Comparison of ENCODE assay signal across 8 cellular contexts in the genomic region with DNA sequence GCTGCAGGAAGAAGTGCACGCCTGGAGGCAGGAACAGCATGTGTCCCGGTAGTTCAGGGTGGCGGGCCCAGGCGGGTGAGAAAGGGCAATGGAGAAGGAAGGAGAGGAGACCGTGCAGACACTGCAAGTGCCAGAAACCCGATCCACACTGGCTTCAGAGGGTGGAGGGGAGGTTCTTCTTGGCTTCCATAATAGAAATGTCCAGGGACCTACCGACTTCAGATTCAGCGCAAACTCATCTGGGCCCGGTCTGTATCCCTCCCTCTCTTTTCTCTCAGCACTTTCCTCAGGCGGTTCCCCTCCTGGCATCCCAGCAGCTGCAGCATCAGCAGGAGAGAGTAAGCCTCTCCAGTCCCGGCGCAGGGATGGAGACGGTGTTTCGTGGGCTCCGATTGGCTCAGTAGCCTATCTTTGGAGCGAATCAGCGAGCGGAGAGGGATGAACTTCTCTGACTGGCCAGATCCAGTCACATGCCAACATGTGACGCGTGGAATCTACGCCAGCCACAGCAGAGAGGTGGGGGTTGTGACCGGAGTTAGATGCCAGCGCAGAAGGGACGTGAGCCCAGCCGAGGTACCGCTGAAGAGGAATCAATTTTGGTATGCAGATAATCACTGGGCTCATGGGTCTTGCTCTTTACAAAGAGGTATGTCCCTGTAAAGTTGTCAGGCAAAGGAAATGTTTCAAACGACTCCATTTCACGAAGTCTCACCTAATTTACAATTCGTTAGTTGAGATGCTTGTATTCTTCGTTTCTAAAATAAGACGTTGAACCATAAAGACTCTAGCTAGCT. TPM values are rescaled to one million over a fixed set of nuclear protein-coding genes. Genes with fewer than 3 reads are reported as not detected.
A peak's percentile ranks its signal among the peaks of the same experiment; 100 is the strongest.
DNase-seq lines count a peak whose midpoint lies in the region; ATAC-seq, FAIRE-seq and TF ChIP-seq lines count a peak whose summit lies in the region.

No MANE protein-coding gene starts in this region.

- no peak for TF ChIP-seq CTCF in brain (conservative IDR thresholded peaks at IDR 0.05)

- H3K4me3 Mint-ChIP-seq in brain = peak overlapping the region; percentile 85 to 98 (median 94)

- ATAC-seq in HG03064 (IDR thresholded peaks at IDR 0.05; ENCODE audit: low read depth, unreplicated experiment) (peak; percentile 55), sciatic nerve (peak; percentile 97)

- peaks cover 18% of the 10 kb centered on the region for H3K27me3 Mint-ChIP-seq in brain

- peak; percentile 80 for TF ChIP-seq POLR2A in GM18526 (IDR thresholded peaks at IDR 0.05; ENCODE audit: extremely low read depth, insufficient read length)

- peak overlapping the region; percentile 90 to 99 (median 98) for H3K27ac Mint-ChIP-seq in brain

- H3K36me3 Mint-ChIP-seq in brain = peaks cover 11% of the 10 kb centered on the region

- DNase-seq in A172 (ENCODE audit: low spot score) = peak; percentile 94
- peak; percentile 42 for DNase-seq in NCI-H2107 (lab: John Stamatoyannopoulos, UW)
- peak; percentile 88 for DNase-seq in iPS DF 4.7 (ENCODE audit: extremely low read depth, low spot score)
- DNase-seq in sciatic nerve (ENCODE audit: low spot score) = peak; percentile 95

- peaks cover 0 to 7% (median 0%) of the 10 kb centered on the region in 5 experiments for H3K9me3 Mint-ChIP-seq in brain

- intact Hi-C loops in sciatic nerve (cut with DNase I) = no loop called here

- FAIRE-seq in TTC549 (lab: Jason Lieb, UNC) = peak; percentile 93

- peaks cover 48% of the 10 kb centered on the region for H3K4me1 Mint-ChIP-seq in brain

RNA-seq across cellular contexts. Expression of a gene that starts 1.9 kb away (rescaled TPM):
- 49.5 and 49.9 TPM in 2 replicates for total RNA-seq in A172 (2014; rRNA removed; shearing (Covaris generic))
- 51.5 TPM for polyA plus RNA-seq in brain (ENCODE audit: insufficient read depth, low read depth, low replicate concordance)
- total RNA-seq in sciatic nerve = 45.3 TPM

Comparison
In these comparisons a context has a peak if more than half of its experiments do, and no peak if none do; other contexts are left out.
1. Peak in every context shown above with its lines: DNase-seq and ATAC-seq.
2. DNase-seq: peak in every context shown above with its lines; median percentile 95 in sciatic nerve; 94 in A172; 88 in iPS DF 4.7; 42 in NCI-H2107.